In the genomic region with DNA sequence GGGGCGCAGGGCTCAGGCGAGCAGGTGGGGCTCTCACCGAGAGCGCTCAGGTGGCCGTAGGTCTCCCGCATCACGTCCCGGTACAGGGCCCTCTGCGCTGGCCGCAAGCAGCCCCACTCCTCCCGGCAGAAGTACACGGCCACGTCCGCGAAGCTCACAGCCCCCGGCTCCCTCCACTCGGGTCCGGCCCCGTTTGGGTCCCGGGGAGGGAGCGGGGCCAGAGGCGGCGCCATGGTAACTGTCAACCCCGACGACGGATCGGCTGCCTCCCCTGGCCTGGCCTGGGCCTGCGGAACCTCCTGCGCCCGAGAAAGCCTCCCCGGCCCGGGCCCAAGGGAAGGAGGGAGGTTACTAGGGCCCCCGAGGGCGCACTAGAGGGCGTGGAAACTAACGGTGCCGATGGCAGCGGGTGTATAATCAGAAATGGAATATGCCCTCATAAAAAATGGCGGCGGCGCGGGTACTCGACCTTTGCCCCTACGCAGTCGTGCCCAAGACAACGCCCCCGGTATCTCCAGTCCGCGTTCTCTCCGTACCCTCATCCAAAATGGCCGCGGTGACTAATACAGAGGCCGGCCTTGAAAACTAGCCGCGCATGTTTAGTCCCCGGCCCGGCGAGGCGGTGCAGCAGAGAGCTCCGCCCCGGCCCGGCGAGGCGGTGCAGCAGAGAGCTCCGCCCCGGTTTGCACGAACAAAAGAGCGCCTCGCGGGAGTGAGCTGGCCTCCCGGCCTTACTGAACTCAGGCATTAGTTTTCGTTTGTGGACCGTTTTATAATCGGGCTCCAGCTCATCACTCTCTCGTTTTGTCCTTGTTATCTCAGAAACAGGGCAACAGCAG, we compare ENCODE assay signal across 1 cellular context.
TF ChIP-seq lines count a peak whose summit lies in the region.

Gene ZNF764 (minus strand): TSS at position 425 of the 839 bp plus-strand sequence. CDS start 192 bp downstream, at position 233.

TF ChIP-seq in HepG2, 621 proteins besides CTCF, POLR2A, EP300 and RAD21 (continued from another document and continues in another):
- TF ChIP-seq ARID5B (CRISPR knock-in tag; IDR thresholded peaks at IDR 0.05), result peak; percentile 54
- TF ChIP-seq AFF4 (CRISPR knock-in tag; IDR thresholded peaks at IDR 0.05), result no peak; the same call in 1 of the 2 replicates
- TF ChIP-seq TAF1 (CRISPR knock-in tag; IDR thresholded peaks at IDR 0.05), result peak; percentile 83
- TF ChIP-seq, protein P1, sequence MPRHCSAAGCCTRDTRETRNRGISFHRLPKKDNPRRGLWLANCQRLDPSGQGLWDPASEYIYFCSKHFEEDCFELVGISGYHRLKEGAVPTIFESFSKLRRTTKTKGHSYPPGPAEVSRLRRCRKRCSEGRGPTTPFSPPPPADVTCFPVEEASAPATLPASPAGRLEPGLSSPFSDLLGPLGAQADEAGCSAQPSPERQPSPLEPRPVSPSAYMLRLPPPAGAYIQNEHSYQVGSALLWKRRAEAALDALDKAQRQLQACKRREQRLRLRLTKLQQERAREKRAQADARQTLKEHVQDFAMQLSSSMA (CRISPR knock-in tag; IDR thresholded peaks at IDR 0.05), result peak; percentile 49; the same call in 1 of the 2 replicates
- TF ChIP-seq RARG (CRISPR knock-in tag; IDR thresholded peaks at IDR 0.05; ENCODE audit: low read depth), result no peak
- no peak for TF ChIP-seq SCMH1 (CRISPR knock-in tag; IDR thresholded peaks at IDR 0.05; ENCODE audit: borderline replicate concordance)
- TF ChIP-seq ZNF598 (CRISPR knock-in tag; IDR thresholded peaks at IDR 0.05; ENCODE audit: borderline replicate concordance), result no peak; the same call in none of the 2 replicates
- TF ChIP-seq ZNF790 (CRISPR knock-in tag; IDR thresholded peaks at IDR 0.05; ENCODE audit: borderline replicate concordance), result peak; percentile 49; the same call in 1 of the 2 replicates
- TF ChIP-seq ZNF574 (CRISPR knock-in tag; IDR thresholded peaks at IDR 0.05), result peak; percentile 96
- no peak for TF ChIP-seq ZNF724P (CRISPR knock-in tag; IDR thresholded peaks at IDR 0.05; ENCODE audit: borderline replicate concordance)
- TF ChIP-seq DRAP1 (CRISPR knock-in tag; IDR thresholded peaks at IDR 0.05), result peak; percentile 99
- peak; percentile 52; the same call in 1 of the 2 replicates for TF ChIP-seq KLF6 (CRISPR knock-in tag; IDR thresholded peaks at IDR 0.05)
- TF ChIP-seq SNAI1 (CRISPR knock-in tag; IDR thresholded peaks at IDR 0.05; ENCODE audit: borderline replicate concordance), result peak; percentile 99
- peak; percentile 56; the same call in 1 of the 2 replicates for TF ChIP-seq ELF3 (CRISPR knock-in tag; IDR thresholded peaks at IDR 0.05)
- no peak for TF ChIP-seq ZNF720 (CRISPR knock-in tag; IDR thresholded peaks at IDR 0.05)
- TF ChIP-seq STAT5B (CRISPR knock-in tag; IDR thresholded peaks at IDR 0.05), result no peak
- TF ChIP-seq ZNF576 (CRISPR knock-in tag; IDR thresholded peaks at IDR 0.05), result peak; percentile 56; the same call in 1 of the 2 replicates
- peak; percentile 35 for TF ChIP-seq PTBP1 (IDR thresholded peaks at IDR 0.05; ENCODE audit: low read depth, low read length, poor library complexity, severe bottlenecking)
- TF ChIP-seq ZNF614 (CRISPR knock-in tag; IDR thresholded peaks at IDR 0.05; ENCODE audit: borderline replicate concordance), result no peak; the same call in 1 of the 2 replicates
- TF ChIP-seq ZBTB20 (CRISPR knock-in tag; IDR thresholded peaks at IDR 0.05; ENCODE audit: borderline replicate concordance, low read depth), result peak; percentile 91; the same call in 1 of the 2 replicates
- peak; percentile 54; the same call in 1 of the 2 replicates for TF ChIP-seq ZNF431 (CRISPR knock-in tag; IDR thresholded peaks at IDR 0.05; ENCODE audit: borderline replicate concordance, low read depth)
- peak; percentile 49 for TF ChIP-seq ZNF772 (CRISPR knock-in tag; IDR thresholded peaks at IDR 0.05)
- TF ChIP-seq ASH2L (IDR thresholded peaks at IDR 0.05; ENCODE audit: insufficient read length, low read depth, low read length), result peak; percentile 89
- TF ChIP-seq SATB2 (CRISPR knock-in tag; IDR thresholded peaks at IDR 0.05), result no peak
- no peak for TF ChIP-seq ZBTB40 (IDR thresholded peaks at IDR 0.05)
- TF ChIP-seq ZBTB40 (CRISPR knock-in tag; IDR thresholded peaks at IDR 0.05), result peak; percentile 81
- TF ChIP-seq HES4 (CRISPR knock-in tag; IDR thresholded peaks at IDR 0.05; ENCODE audit: borderline replicate concordance), result no peak; the same call in 1 of the 2 replicates
